Comparison of ENCODE assay signal across 21 cellular contexts in genomic region chr6:144195671-144196070, GRCh38. TPM values are rescaled to one million over a fixed set of nuclear protein-coding genes. Genes with fewer than 3 reads are reported as not detected.
DNase-seq lines count a peak whose midpoint lies in the region; ATAC-seq and TF ChIP-seq lines count a peak whose summit lies in the region.
"Had no signal": no experiment of that assay in that cellular context is flagged by ENCODE, and none has a peak within 500 bp of the region (broad histone marks: within the 10 kb centered on the region; RNA-seq: fewer than 3 reads in every experiment).

No MANE protein-coding gene starts in this region.

- H3K4me3 ChIP-seq in astrocyte of the cerebellum (ENCODE audit: low read depth, low read length) (no peak overlapping the region), kidney epithelial cell (ENCODE audit: low read depth, low read length) (no peak overlapping the region), uterus (no peak overlapping the region)
- H3K4me3 ChIP-seq: ascending aorta, GM23338, testis had no signal

- DNase-seq in AG08395 (ENCODE audit: low spot score) (peak; percentile 9), HPDE6-E6E7 (ENCODE audit: extremely low spot score) (peak; percentile 67), astrocyte of the cerebellum (ENCODE audit: low read depth) (peak; percentile 11), kidney epithelial cell (ENCODE audit: low read depth) (peak; percentile 21), NCI-H524 treated with DMSO at 0.1 percent for 48 hours (lab: John Stamatoyannopoulos, UW) (no peak), uterus (no peak)
- no peak for DNase-seq in stimulated activated naive CD8-positive, alpha-beta T cell treated with anti-CD3 and anti-CD28 coated beads, Interleukin-15, amount 100 ng/mL, for 72 hours
- DNase-seq: activated B cell treated with CpG ODN at 0.5 μM for 24 hours; activated CD8-positive, alpha-beta memory T cell treated with anti-CD3 and anti-CD28 coated beads for 24 hours; activated effector memory CD4-positive, alpha-beta T cell treated with anti-CD3 and anti-CD28 coated beads, Interleukin-2, amount 50 U/mL, for 16 hours; AML-193; dermis blood vessel endothelial cell; DMS153; foreskin fibroblast; NCI-H2227 treated with DMSO at 0.1 percent for 48 hours; retina; stimulated activated CD4-positive, alpha-beta T cell treated with anti-CD3 and anti-CD28 coated beads, Interleukin-2, amount 100 ng/mL, for 24 hours; testis had no signal

- peaks cover 17 to 23% of the 10 kb centered on the region in 2 donors for H3K9me3 Mint-ChIP-seq in stimulated activated naive CD8-positive, alpha-beta T cell treated with anti-CD3 and anti-CD28 coated beads, Interleukin-15, amount 100 ng/mL, for 72 hours

- no peaks in the 10 kb centered on the region for H3K36me3 ChIP-seq in kidney epithelial cell (ENCODE audit: control insufficient read depth, insufficient read depth, low read length)
- no peaks in the 10 kb centered on the region for H3K36me3 ChIP-seq in uterus
- H3K36me3 ChIP-seq: ascending aorta had no signal

- no peaks in the 10 kb centered on the region for H3K27me3 Mint-ChIP-seq in stimulated activated naive CD8-positive, alpha-beta T cell treated with anti-CD3 and anti-CD28 coated beads, Interleukin-15, amount 100 ng/mL, for 72 hours

- TF ChIP-seq CTCF in astrocyte of the cerebellum (IDR thresholded peaks at IDR 0.05; ENCODE audit: low read depth, low read length, missing control alignments) (no peak), kidney epithelial cell (IDR thresholded peaks at IDR 0.05; ENCODE audit: insufficient read depth, low read length, poor library complexity, severe bottlenecking) (no peak), uterus (IDR thresholded peaks at IDR 0.05) (no peak)

- H3K9me3 ChIP-seq in uterus, result no peaks in the 10 kb centered on the region
- H3K9me3 ChIP-seq: testis had no signal

- no peaks in the 10 kb centered on the region for H3K27me3 ChIP-seq in kidney epithelial cell (ENCODE audit: control insufficient read depth, insufficient read depth, low read length)
- no peaks in the 10 kb centered on the region for H3K27me3 ChIP-seq in uterus
- H3K27me3 ChIP-seq: ascending aorta, testis had no signal

- H3K4me3 Mint-ChIP-seq in stimulated activated naive CD8-positive, alpha-beta T cell treated with anti-CD3 and anti-CD28 coated beads, Interleukin-15, amount 100 ng/mL, for 72 hours, result no peak overlapping the region
- H3K4me3 Mint-ChIP-seq: activated B cell treated with CpG ODN at 0.5 μM for 24 hours, GM23338 had no signal

- in situ Hi-C loops in astrocyte of the cerebellum (cut with HindIII; ENCODE audit: low sequenced_read_pairs), result no loop called here

- no peaks in the 10 kb centered on the region for H3K4me1 ChIP-seq in uterus
- H3K4me1 ChIP-seq: testis had no signal

- intact Hi-C loops in uterus (cut with DNase I; ENCODE audit: low total_unique reads), result no loop called here

- no peaks in the 10 kb centered on the region for H3K4me1 Mint-ChIP-seq in stimulated activated naive CD8-positive, alpha-beta T cell treated with anti-CD3 and anti-CD28 coated beads, Interleukin-15, amount 100 ng/mL, for 72 hours
- H3K4me1 Mint-ChIP-seq: activated B cell treated with CpG ODN at 0.5 μM for 24 hours had no signal

- no peak for TF ChIP-seq POLR2A in uterus (IDR thresholded peaks at IDR 0.05)

- H3K27ac Mint-ChIP-seq in stimulated activated naive CD8-positive, alpha-beta T cell treated with anti-CD3 and anti-CD28 coated beads, Interleukin-15, amount 100 ng/mL, for 72 hours, result no peak overlapping the region
- H3K27ac Mint-ChIP-seq: activated B cell treated with CpG ODN at 0.5 μM for 24 hours, GM23338 had no signal

- ATAC-seq in stimulated activated naive CD8-positive, alpha-beta T cell treated with anti-CD3 and anti-CD28 coated beads, Interleukin-15, amount 100 ng/mL, for 72 hours, result no peak
- no peak for ATAC-seq in GM21423 (IDR thresholded peaks at IDR 0.05; ENCODE audit: unreplicated experiment)

- no peak overlapping the region for H3K27ac ChIP-seq in uterus
- H3K27ac ChIP-seq: ascending aorta, testis had no signal

RNA-seq across cellular contexts. Expression of gene STX11, which starts 45.4 kb away (rescaled TPM):
- 4.1 and 4.3 TPM in 2 replicates for total RNA-seq in kidney epithelial cell
- 1 to 10 TPM in 2 of 4 donors, under 1 TPM in 2; 0.77 to 6.2 (median 1.9) TPM for total RNA-seq in uterus

Comparison
In these comparisons a context has a peak if more than half of its experiments do, and no peak if none do; other contexts are left out.
1. DNase-seq: peak in AG08395 (single experiment), HPDE6-E6E7 (single experiment), astrocyte of the cerebellum (single experiment) and kidney epithelial cell (single experiment); none in NCI-H524 treated with DMSO at 0.1 percent for 48 hours (single experiment), stimulated activated naive CD8-positive, alpha-beta T cell treated with anti-CD3 and anti-CD28 coated beads, Interleukin-15, amount 100 ng/mL, for 72 hours (0 of 2) and uterus (0 of 2).